ENCODE assay signal across 9 cellular contexts in the genomic region with DNA sequence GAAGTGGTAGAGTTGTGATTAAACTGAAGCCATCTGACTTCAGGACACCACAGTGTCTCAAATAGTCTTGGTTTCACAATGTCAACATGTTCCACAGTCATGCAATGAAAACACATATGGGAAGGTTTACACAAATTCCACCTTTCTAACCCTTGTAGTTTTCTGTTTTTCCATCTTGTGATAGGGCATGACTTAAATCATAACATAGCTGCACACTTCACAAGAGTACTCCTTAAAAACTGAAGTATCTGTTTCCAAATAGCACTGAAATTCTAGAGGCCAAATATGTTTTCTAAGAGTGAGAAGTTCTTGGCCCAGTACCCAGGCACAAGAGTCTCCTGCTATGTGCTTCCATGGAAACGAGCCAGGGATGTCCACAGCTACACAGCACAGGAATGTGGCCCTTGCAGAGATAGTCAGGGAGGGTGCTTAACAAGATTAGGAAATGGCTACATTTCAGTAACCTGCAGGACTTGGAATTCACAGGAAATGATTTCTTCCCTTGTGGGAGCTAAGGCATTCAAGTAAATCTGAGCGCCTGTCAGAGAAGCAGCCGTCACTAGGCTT.
DNase-seq lines count a peak whose midpoint lies in the region; ATAC-seq and TF ChIP-seq lines count a peak whose summit lies in the region.
"Had no signal": no experiment of that assay in that cellular context is flagged by ENCODE, and none has a peak within 500 bp of the region (broad histone marks: within the 10 kb centered on the region; RNA-seq: fewer than 3 reads in every experiment).

No MANE protein-coding gene starts in this region.

- no peaks in the 10 kb centered on the region for H3K4me1 Mint-ChIP-seq in activated T-helper 2 cell treated with anti-CD3 and anti-CD28 coated beads, Interferon-gamma antibody, Interleukin-2, Interleukin-4, amounts not matched to agents 10 μg/mL and 5 μg/mL and 100 μg/mL, durations not matched to agents 14 hours and 24 hours and 36 hours (ENCODE audit: low read depth)

- no peaks in the 10 kb centered on the region for H3K36me3 ChIP-seq in H7 (replicated peaks; ENCODE audit: control insufficient read depth, insufficient read depth, low read length)
- no peaks in the 10 kb centered on the region for H3K36me3 ChIP-seq in gastrocnemius medialis
- H3K36me3 ChIP-seq: ascending aorta had no signal

- H3K4me3 ChIP-seq in H7 (ENCODE audit: insufficient read depth, low read depth, low read length) (no peak overlapping the region), astrocyte of the spinal cord (ENCODE audit: low read depth, low read length) (no peak overlapping the region), gastrocnemius medialis (no peak overlapping the region)
- H3K4me3 ChIP-seq: ascending aorta had no signal

- no peaks in the 10 kb centered on the region for H3K9me3 Mint-ChIP-seq in activated T-helper 2 cell treated with anti-CD3 and anti-CD28 coated beads, Interferon-gamma antibody, Interleukin-2, Interleukin-4, amounts not matched to agents 10 μg/mL and 5 μg/mL and 100 μg/mL, durations not matched to agents 14 hours and 24 hours and 36 hours

- peak; percentile 97 to 98 for ATAC-seq in gastrocnemius medialis
- ATAC-seq in HG03039 (IDR thresholded peaks at IDR 0.05; ENCODE audit: unreplicated experiment): no peak

- peak overlapping the region; percentile 16 to 61 (median 38) for H3K27ac ChIP-seq in gastrocnemius medialis
- H3K27ac ChIP-seq: ascending aorta had no signal

- intact Hi-C loops in gastrocnemius medialis (cut with DNase I; ENCODE audit: low total_unique reads): no loop called here
- intact Hi-C loops in activated T-helper 2 cell treated with anti-CD3 and anti-CD28 coated beads, Interferon-gamma antibody, Interleukin-2, Interleukin-4, amounts not matched to agents 10 μg/mL and 5 μg/mL and 100 μg/mL, durations not matched to agents 14 hours and 24 hours and 36 hours (cut with micrococcal nuclease): no loop called here

- no peaks in the 10 kb centered on the region for H3K36me3 Mint-ChIP-seq in activated T-helper 2 cell treated with anti-CD3 and anti-CD28 coated beads, Interferon-gamma antibody, Interleukin-2, Interleukin-4, amounts not matched to agents 10 μg/mL and 5 μg/mL and 100 μg/mL, durations not matched to agents 14 hours and 24 hours and 36 hours (ENCODE audit: low read depth)

- in situ Hi-C loops in astrocyte of the spinal cord (cut with HindIII; ENCODE audit: low sequenced_read_pairs): no loop called here
- in situ Hi-C loops in gastrocnemius medialis (cut with MboI; ENCODE audit: low sequenced_read_pairs in 4 of 4): no loop called here

- no peaks in the 10 kb centered on the region for H3K27me3 Mint-ChIP-seq in activated T-helper 2 cell treated with anti-CD3 and anti-CD28 coated beads, Interferon-gamma antibody, Interleukin-2, Interleukin-4, amounts not matched to agents 10 μg/mL and 5 μg/mL and 100 μg/mL, durations not matched to agents 14 hours and 24 hours and 36 hours (ENCODE audit: low read depth)

- TF ChIP-seq CTCF in astrocyte of the spinal cord (IDR thresholded peaks at IDR 0.05; ENCODE audit: low read depth, low read length) (no peak), gastrocnemius medialis (IDR thresholded peaks at IDR 0.05 in 4 of 5, conservative IDR thresholded peaks at IDR 0.05 in 1 of 5) (no peak)

- TF ChIP-seq POLR2A in gastrocnemius medialis (IDR thresholded peaks at IDR 0.05): no peak

- H3K9me3 ChIP-seq in gastrocnemius medialis: no peaks in the 10 kb centered on the region
- H3K9me3 ChIP-seq: ascending aorta had no signal

- H3K27ac Mint-ChIP-seq in activated T-helper 2 cell treated with anti-CD3 and anti-CD28 coated beads, Interferon-gamma antibody, Interleukin-2, Interleukin-4, amounts not matched to agents 10 μg/mL and 5 μg/mL and 100 μg/mL, durations not matched to agents 14 hours and 24 hours and 36 hours: no peak overlapping the region

- H3K4me1 ChIP-seq in gastrocnemius medialis: peaks cover 16 to 21% of the 10 kb centered on the region in 2 donors
- H3K4me1 ChIP-seq: ascending aorta had no signal

- H3K4me3 Mint-ChIP-seq in activated T-helper 2 cell treated with anti-CD3 and anti-CD28 coated beads, Interferon-gamma antibody, Interleukin-2, Interleukin-4, amounts not matched to agents 10 μg/mL and 5 μg/mL and 100 μg/mL, durations not matched to agents 14 hours and 24 hours and 36 hours (ENCODE audit: low read depth): no peak overlapping the region

- H3K27me3 ChIP-seq in H7 (ENCODE audit: control insufficient read depth, insufficient read depth, low read length) (no peaks in the 10 kb centered on the region), gastrocnemius medialis (no peaks in the 10 kb centered on the region)
- H3K27me3 ChIP-seq: ascending aorta had no signal

- DNase-seq in H7: peak; percentile 8
- DNase-seq in astrocyte of the spinal cord (ENCODE audit: low read depth, low spot score): peak; percentile 96
- peak; percentile 42 for DNase-seq in iPS DF 19.7 (ENCODE audit: low read depth, low spot score)
- peak; percentile 82 to 83 for DNase-seq in gastrocnemius medialis
- no peak for DNase-seq in activated CD4-positive, alpha-beta T cell treated with anti-CD3 and anti-CD28 coated beads, Interleukin-2, amount 50 U/mL, for 4 hours
- DNase-seq in NCI-H2107 treated with DMSO at 0.1 percent for 48 hours (lab: John Stamatoyannopoulos, UW; ENCODE audit: unreplicated experiment): no peak
- no peak for DNase-seq in activated T-helper 2 cell treated with anti-CD3 and anti-CD28 coated beads, Interferon-gamma antibody, Interleukin-2, Interleukin-4, amounts not matched to agents 10 μg/mL and 5 μg/mL and 100 μg/mL, durations not matched to agents 14 hours and 24 hours and 36 hours (ENCODE audit: low spot score)

Comparison
In these comparisons a context has a peak if more than half of its experiments do, and no peak if none do; other contexts are left out.
1. DNase-seq: peak in H7 (single experiment), astrocyte of the spinal cord (single experiment), iPS DF 19.7 (single experiment) and gastrocnemius medialis (2 of 2); none in activated CD4-positive, alpha-beta T cell treated with anti-CD3 and anti-CD28 coated beads, Interleukin-2, amount 50 U/mL, for 4 hours (0 of 2), NCI-H2107 treated with DMSO at 0.1 percent for 48 hours (single experiment) and activated T-helper 2 cell treated with anti-CD3 and anti-CD28 coated beads, Interferon-gamma antibody, Interleukin-2, Interleukin-4, amounts not matched to agents 10 μg/mL and 5 μg/mL and 100 μg/mL, durations not matched to agents 14 hours and 24 hours and 36 hours (single experiment).